Comparison of ENCODE assay signal across 8 cellular contexts in genomic region chr2:58240938-58241755, GRCh38. TPM values are rescaled to one million over a fixed set of nuclear protein-coding genes. Genes with fewer than 3 reads are reported as not detected.
A peak's percentile ranks its signal among the peaks of the same experiment; 100 is the strongest.
DNase-seq lines count a peak whose midpoint lies in the region; ATAC-seq lines count a peak whose summit lies in the region.

FANCL (minus strand) TSS chr2:58241325; CDS start chr2:58241313, 12 bp downstream.

- peak; percentile 78 for ATAC-seq in GM21528 (IDR thresholded peaks at IDR 0.05; ENCODE audit: low FRiP score, unreplicated experiment)

- H3K9me3 ChIP-seq in mononuclear cell (ENCODE audit: low read depth, low read length): no peaks in the 10 kb centered on the region

- DNase-seq in DMS114 treated with DMSO at 0.1 percent for 48 hours (lab: John Stamatoyannopoulos, UW; ENCODE audit: unreplicated experiment) (peak; percentile 80), HuH-7.5 (ENCODE audit: low spot score) (peak; percentile 81), OCI-M1 (lab: John Stamatoyannopoulos, UW) (peak; percentile 94), activated T-cell treated with anti-CD3 and anti-CD28 coated beads for 24 hours (ENCODE audit: low read depth) (peak; percentile 77), epithelial cell of prostate (ENCODE audit: low read depth, low spot score) (peak; percentile 8)
- peak; percentile 77 to 78 for DNase-seq in stimulated activated CD8-positive, alpha-beta memory T cell treated with anti-CD3 and anti-CD28 coated beads, Interleukin-2, amount 100 ng/mL, for 48 hours (ENCODE audit: low read depth in 2 of 2)

- H3K27ac ChIP-seq in epithelial cell of prostate: peak within 1 kb of the TSS; percentile 59

- peak within 1 kb of the TSS; percentile 75 for H3K4me3 ChIP-seq in mononuclear cell (ENCODE audit: low read length)

- no peaks in the 10 kb centered on the region for H3K27me3 ChIP-seq in mononuclear cell (ENCODE audit: insufficient read depth, low read length)

- peaks cover 11% of the 10 kb centered on the region for H3K4me1 ChIP-seq in mononuclear cell (ENCODE audit: insufficient read depth, low read length)

RNA-seq across cellular contexts. Expression of gene FANCL, which starts in this region (rescaled TPM):
- total RNA-seq in mononuclear cell: 13.7 TPM

Comparison
In these comparisons a context has a peak if more than half of its experiments do, and no peak if none do; other contexts are left out.
1. Peak in every context shown above with its lines: DNase-seq, ATAC-seq, H3K4me3 ChIP-seq and H3K27ac ChIP-seq.
2. DNase-seq: peak in every context shown above with its lines; median percentile 94 in OCI-M1; 81 in HuH-7.5; 80 in DMS114 treated with DMSO at 0.1 percent for 48 hours; 78 in stimulated activated CD8-positive, alpha-beta memory T cell treated with anti-CD3 and anti-CD28 coated beads, Interleukin-2, amount 100 ng/mL, for 48 hours; 77 in activated T-cell treated with anti-CD3 and anti-CD28 coated beads for 24 hours; 8 in epithelial cell of prostate.